11 cellular contexts compared by ENCODE assay signal in the genomic region with DNA sequence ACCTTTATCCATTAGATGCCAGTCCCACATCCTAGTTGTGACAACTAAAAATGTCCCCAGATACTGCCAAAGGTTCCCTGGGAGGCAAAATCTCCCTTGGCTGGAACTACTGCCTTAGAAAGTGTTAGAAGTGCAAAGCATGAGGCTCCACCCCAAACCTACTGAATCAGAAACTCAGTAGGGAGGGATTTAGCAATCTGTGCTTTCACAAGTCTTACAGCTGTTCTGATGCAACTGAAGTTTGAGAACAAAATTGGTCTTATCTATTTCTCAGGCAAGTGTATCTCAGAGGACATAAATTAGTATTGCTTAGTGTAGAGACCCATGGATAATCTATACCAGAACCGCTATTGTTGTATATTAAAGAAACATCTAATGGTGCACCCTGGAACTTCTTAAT.
A peak's percentile ranks its signal among the peaks of the same experiment; 100 is the strongest.
DNase-seq lines count a peak whose midpoint lies in the region; ATAC-seq and TF ChIP-seq lines count a peak whose summit lies in the region.
"Had no signal": no experiment of that assay in that cellular context is flagged by ENCODE, and none has a peak within 500 bp of the region (broad histone marks: within the 10 kb centered on the region; RNA-seq: fewer than 3 reads in every experiment).

No MANE protein-coding gene starts in this region.

- H3K9me3 ChIP-seq in CD4-positive, alpha-beta T cell (ENCODE audit: control insufficient read depth, low read length) = no peaks in the 10 kb centered on the region

- H3K9me3 Mint-ChIP-seq in Calu3 (ENCODE audit: low read depth, unreplicated experiment) = peaks cover 8% of the 10 kb centered on the region
- H3K9me3 Mint-ChIP-seq in CD4-positive, alpha-beta T cell = peaks cover 9% of the 10 kb centered on the region
- H3K9me3 Mint-ChIP-seq: stimulated activated effector memory CD8-positive, alpha-beta T cell treated with anti-CD3 and anti-CD28 coated beads, Interleukin-12 subunit alpha, Interleukin-12 subunit beta, amount 100 ng/mL, for 72 hours had no signal

- H3K27me3 ChIP-seq in CD4-positive, alpha-beta T cell (ENCODE audit: control insufficient read depth, insufficient read depth, low read length) = peaks cover 4% of the 10 kb centered on the region

- H3K4me3 ChIP-seq in fibroblast of mammary gland (ENCODE audit: control insufficient read depth, low read depth, low read length) = no peak overlapping the region

- no peak overlapping the region for H3K27ac Mint-ChIP-seq in Calu3 (ENCODE audit: unreplicated experiment)
- H3K27ac Mint-ChIP-seq in CD4-positive, alpha-beta T cell = no peak overlapping the region
- H3K27ac Mint-ChIP-seq: nephron progenitor cell; stimulated activated effector memory CD8-positive, alpha-beta T cell treated with anti-CD3 and anti-CD28 coated beads, Interleukin-12 subunit alpha, Interleukin-12 subunit beta, amount 100 ng/mL, for 72 hours had no signal

- H3K27me3 Mint-ChIP-seq in Calu3 (ENCODE audit: unreplicated experiment) = no peaks in the 10 kb centered on the region
- H3K27me3 Mint-ChIP-seq in CD4-positive, alpha-beta T cell = no peaks in the 10 kb centered on the region

- POLR2A ChIA-PET in CD4-positive, alpha-beta T cell (lab: Charles Lee) = no interaction called here

- H3K36me3 Mint-ChIP-seq in Calu3 (ENCODE audit: insufficient read depth, unreplicated experiment) = no peaks in the 10 kb centered on the region
- H3K36me3 Mint-ChIP-seq in CD4-positive, alpha-beta T cell (ENCODE audit: low read depth) = no peaks in the 10 kb centered on the region
- H3K36me3 Mint-ChIP-seq: stimulated activated effector memory CD8-positive, alpha-beta T cell treated with anti-CD3 and anti-CD28 coated beads, Interleukin-12 subunit alpha, Interleukin-12 subunit beta, amount 100 ng/mL, for 72 hours had no signal

- ATAC-seq in sciatic nerve = peak; percentile 93
- no peak for ATAC-seq in CD4-positive, alpha-beta T cell (ENCODE audit: poor library complexity)
- ATAC-seq in GM19397 (IDR thresholded peaks at IDR 0.05; ENCODE audit: unreplicated experiment) = no peak
- ATAC-seq: stimulated activated effector memory CD8-positive, alpha-beta T cell treated with anti-CD3 and anti-CD28 coated beads, Interleukin-12 subunit alpha, Interleukin-12 subunit beta, amount 100 ng/mL, for 72 hours had no signal

- H3K4me3 Mint-ChIP-seq in Calu3 (ENCODE audit: low read depth, unreplicated experiment) = no peak overlapping the region
- no peak overlapping the region for H3K4me3 Mint-ChIP-seq in CD4-positive, alpha-beta T cell
- H3K4me3 Mint-ChIP-seq: nephron progenitor cell; stimulated activated effector memory CD8-positive, alpha-beta T cell treated with anti-CD3 and anti-CD28 coated beads, Interleukin-12 subunit alpha, Interleukin-12 subunit beta, amount 100 ng/mL, for 72 hours had no signal

- BruUV-seq in Calu3 (replicated peaks; lab: Mats Ljungman, UMichigan) = no TSS peak

- DNase-seq in H4 (ENCODE audit: low spot score) (peak; percentile 21), OCI-M1 (lab: John Stamatoyannopoulos, UW) (peak; percentile 56), fibroblast of mammary gland (ENCODE audit: low read depth) (peak; percentile 81), sciatic nerve (ENCODE audit: low spot score) (no peak), Calu3 (no peak)
- DNase-seq in CD4-positive, alpha-beta T cell = no peak
- DNase-seq: amniotic stem cell, NCI-H187 treated with DMSO at 0.1 percent for 48 hours, nephron progenitor cell had no signal

- no peaks in the 10 kb centered on the region for H3K4me1 Mint-ChIP-seq in Calu3 (ENCODE audit: low read depth, unreplicated experiment)
- no peaks in the 10 kb centered on the region for H3K4me1 Mint-ChIP-seq in CD4-positive, alpha-beta T cell (ENCODE audit: low read depth)
- H3K4me1 Mint-ChIP-seq: nephron progenitor cell; stimulated activated effector memory CD8-positive, alpha-beta T cell treated with anti-CD3 and anti-CD28 coated beads, Interleukin-12 subunit alpha, Interleukin-12 subunit beta, amount 100 ng/mL, for 72 hours had no signal

- intact Hi-C loops in sciatic nerve (cut with DNase I) (no loop called here), Calu3 (cut with micrococcal nuclease; ENCODE audit: unreplicated experiment) (no loop called here)
- intact Hi-C loops in CD4-positive, alpha-beta T cell (cut with DNase I, micrococcal nuclease) = no loop called here

- H3K27ac ChIP-seq in CD4-positive, alpha-beta T cell (ENCODE audit: low read depth, low read length) = no peak overlapping the region

- CTCF ChIA-PET in Calu3 (lab: Charles Lee) = no interaction called here
- CTCF ChIA-PET in CD4-positive, alpha-beta T cell (lab: Charles Lee) = no interaction called here

- no peak for TF ChIP-seq CTCF in fibroblast of mammary gland (conservative IDR thresholded peaks at IDR 0.05; ENCODE audit: control insufficient read depth, insufficient read depth, low read depth, low read length)
- TF ChIP-seq CTCF in Calu3 (IDR thresholded peaks at IDR 0.05; ENCODE audit: unreplicated experiment) = no peak
- TF ChIP-seq CTCF in CD4-positive, alpha-beta T cell (IDR thresholded peaks at IDR 0.05) = no peak

Comparison
In these comparisons a context has a peak if more than half of its experiments do, and no peak if none do; other contexts are left out.
1. DNase-seq: peak in H4 (single experiment), OCI-M1 (single experiment) and fibroblast of mammary gland (single experiment); none in sciatic nerve (single experiment), Calu3 (single experiment) and CD4-positive, alpha-beta T cell (0 of 10).